ENCODE assay signal across 8 cellular contexts in the genomic region with DNA sequence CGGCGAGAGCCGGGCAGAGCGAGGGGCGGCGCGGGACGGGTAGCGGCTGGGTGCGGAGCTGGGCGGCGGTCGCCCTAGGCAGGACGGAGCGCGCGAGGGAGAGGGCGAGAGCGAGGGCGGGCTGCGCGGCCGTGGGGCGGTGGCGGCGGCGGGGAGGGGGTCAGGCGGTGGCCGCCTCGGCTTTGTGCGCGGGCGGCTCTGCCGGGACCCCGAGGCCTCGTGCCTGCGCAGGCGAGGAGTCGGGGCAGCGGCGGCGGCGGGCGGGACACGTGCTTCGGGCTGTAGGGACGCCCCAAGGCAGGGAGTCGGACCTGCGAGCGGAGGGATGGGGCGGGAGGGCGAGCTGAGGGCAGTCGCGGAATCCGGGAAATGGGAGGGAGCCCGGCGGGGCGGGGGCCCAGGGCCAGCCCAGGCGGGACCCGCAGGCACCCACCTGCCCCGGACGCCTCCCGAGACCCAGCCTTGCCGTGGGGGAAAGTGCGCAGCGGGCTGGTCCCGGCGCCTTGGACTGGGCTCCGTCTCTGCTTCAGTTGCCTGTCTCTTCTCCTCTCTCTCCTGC. TPM values are rescaled to one million over a fixed set of nuclear protein-coding genes. Genes with fewer than 3 reads are reported as not detected.
DNase-seq lines count a peak whose midpoint lies in the region; ATAC-seq and TF ChIP-seq lines count a peak whose summit lies in the region.

No MANE protein-coding gene starts in this region.

- CTCF ChIA-PET in activated B cell treated with CpG ODN at 0.5 μM for 24 hours (lab: Charles Lee): no interaction called here

- no peaks in the 10 kb centered on the region for H3K36me3 Mint-ChIP-seq in activated T-cell treated with anti-CD3 and anti-CD28 coated beads, Interleukin-2, amount 50 U/mL, for 24 hours (ENCODE audit: low read depth)
- H3K36me3 Mint-ChIP-seq in activated B cell treated with CpG ODN at 0.5 μM for 24 hours (ENCODE audit: low read depth): no peaks in the 10 kb centered on the region

- intact Hi-C loops in activated B cell treated with CpG ODN at 0.5 μM for 24 hours (cut with micrococcal nuclease): no loop called here

- DNase-seq in activated T-cell treated with anti-CD3 and anti-CD28 coated beads, Interleukin-2, amount 50 U/mL, for 24 hours: peak; percentile 35
- no peak for DNase-seq in activated T-cell treated with anti-CD3 and anti-CD28 coated beads, Interleukin-2, amount 50 U/mL, for 1 hour
- DNase-seq in activated B cell treated with CpG ODN at 0.5 μM for 24 hours (no peak), globus pallidus (ENCODE audit: low spot score) (peak; percentile 11), nucleus accumbens (lab: John Stamatoyannopoulos, UW) (peak in 31 of 56 donors; percentile 1 to 48 (median 10)), SIG-M5 (lab: John Stamatoyannopoulos, UW) (no peak), NOMO-1 treated with DMSO at 0.1 percent for 48 hours (lab: John Stamatoyannopoulos, UW; ENCODE audit: unreplicated experiment) (no peak)

- H3K27ac Mint-ChIP-seq in activated T-cell treated with anti-CD3 and anti-CD28 coated beads, Interleukin-2, amount 50 U/mL, for 24 hours: no peak overlapping the region
- no peak overlapping the region for H3K27ac Mint-ChIP-seq in activated B cell treated with CpG ODN at 0.5 μM for 24 hours

- TF ChIP-seq CTCF in activated B cell treated with CpG ODN at 0.5 μM for 24 hours (IDR thresholded peaks at IDR 0.05): no peak

- POLR2A ChIA-PET in activated B cell treated with CpG ODN at 0.5 μM for 24 hours (lab: Charles Lee): no interaction called here

- H3K9me3 Mint-ChIP-seq in activated T-cell treated with anti-CD3 and anti-CD28 coated beads, Interleukin-2, amount 50 U/mL, for 24 hours: no peaks in the 10 kb centered on the region
- H3K9me3 Mint-ChIP-seq in activated B cell treated with CpG ODN at 0.5 μM for 24 hours: no peaks in the 10 kb centered on the region

- peaks cover 75% of the 10 kb centered on the region for H3K27me3 Mint-ChIP-seq in activated T-cell treated with anti-CD3 and anti-CD28 coated beads, Interleukin-2, amount 50 U/mL, for 24 hours
- H3K27me3 Mint-ChIP-seq in activated B cell treated with CpG ODN at 0.5 μM for 24 hours: peaks cover 54% of the 10 kb centered on the region

- ATAC-seq in activated B cell treated with CpG ODN at 0.5 μM for 24 hours (ENCODE audit: low read depth) (no peak), GM21528 (IDR thresholded peaks at IDR 0.05; ENCODE audit: low FRiP score, unreplicated experiment) (no peak)

- H3K4me3 Mint-ChIP-seq in activated T-cell treated with anti-CD3 and anti-CD28 coated beads, Interleukin-2, amount 50 U/mL, for 24 hours: peak overlapping the region; percentile 40
- peak overlapping the region; percentile 44 for H3K4me3 Mint-ChIP-seq in activated B cell treated with CpG ODN at 0.5 μM for 24 hours

- H3K4me1 Mint-ChIP-seq in activated T-cell treated with anti-CD3 and anti-CD28 coated beads, Interleukin-2, amount 50 U/mL, for 24 hours (ENCODE audit: low read depth): peaks cover 8% of the 10 kb centered on the region
- peaks cover 11% of the 10 kb centered on the region for H3K4me1 Mint-ChIP-seq in activated B cell treated with CpG ODN at 0.5 μM for 24 hours

RNA-seq across cellular contexts. Expression of gene BMPR1B, which starts 0.5 kb away (rescaled TPM):
- total RNA-seq in activated B cell treated with CpG ODN at 0.5 μM for 24 hours: not detected in 2 replicates

Comparison
In these comparisons a context has a peak if more than half of its experiments do, and no peak if none do; other contexts are left out.
1. DNase-seq: peak in activated T-cell treated with anti-CD3 and anti-CD28 coated beads, Interleukin-2, amount 50 U/mL, for 24 hours (single experiment), globus pallidus (single experiment) and nucleus accumbens (31 of 56); none in activated T-cell treated with anti-CD3 and anti-CD28 coated beads, Interleukin-2, amount 50 U/mL, for 1 hour (single experiment), activated B cell treated with CpG ODN at 0.5 μM for 24 hours (single experiment), SIG-M5 (single experiment) and NOMO-1 treated with DMSO at 0.1 percent for 48 hours (single experiment).